In the genomic region with DNA sequence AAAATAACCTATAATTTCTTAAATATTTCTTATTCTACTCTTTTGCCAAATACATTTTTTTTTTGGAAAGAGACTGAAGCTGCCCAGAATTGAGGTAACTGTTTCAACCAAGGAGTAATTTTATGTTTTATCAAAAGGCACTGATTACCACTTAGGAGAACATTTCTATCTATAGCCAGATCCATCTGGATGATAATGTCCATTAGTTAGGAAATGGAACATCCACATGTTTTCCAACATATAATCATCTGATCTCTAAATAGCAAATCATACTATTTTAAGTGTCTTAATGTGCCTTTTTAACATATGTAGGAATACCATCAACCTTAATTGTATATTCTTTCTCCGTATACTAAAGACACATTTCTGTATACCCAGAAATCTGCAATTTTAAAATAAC, we compare ENCODE assay signal across 1 cellular context.
TF ChIP-seq lines count a peak whose summit lies in the region.

No MANE protein-coding gene starts in this region.

TF ChIP-seq in SK-N-SH, 30 proteins besides CTCF, POLR2A, EP300 and RAD21 (continued from another document):
- TF ChIP-seq, protein P1, sequence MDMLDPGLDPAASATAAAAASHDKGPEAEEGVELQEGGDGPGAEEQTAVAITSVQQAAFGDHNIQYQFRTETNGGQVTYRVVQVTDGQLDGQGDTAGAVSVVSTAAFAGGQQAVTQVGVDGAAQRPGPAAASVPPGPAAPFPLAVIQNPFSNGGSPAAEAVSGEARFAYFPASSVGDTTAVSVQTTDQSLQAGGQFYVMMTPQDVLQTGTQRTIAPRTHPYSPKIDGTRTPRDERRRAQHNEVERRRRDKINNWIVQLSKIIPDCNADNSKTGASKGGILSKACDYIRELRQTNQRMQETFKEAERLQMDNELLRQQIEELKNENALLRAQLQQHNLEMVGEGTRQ (IDR thresholded peaks at IDR 0.05; ENCODE audit: borderline replicate concordance, low read depth, low read length), result no peak
- TF ChIP-seq TAF1 (IDR thresholded peaks at IDR 0.05; ENCODE audit: borderline replicate concordance, low read depth, low read length) (no peak), RCOR1 (IDR thresholded peaks at IDR 0.05; ENCODE audit: low read length) (peak; percentile 99), FOXJ3 (CRISPR knock-in tag; IDR thresholded peaks at IDR 0.05) (peak; percentile 92), SIN3A (IDR thresholded peaks at IDR 0.05; ENCODE audit: borderline replicate concordance, low read depth, low read length) (no peak), GABPA (IDR thresholded peaks at IDR 0.05; ENCODE audit: low read depth) (no peak), FOSL2 (IDR thresholded peaks at IDR 0.05; ENCODE audit: borderline replicate concordance, low read depth) (no peak), JUND (IDR thresholded peaks at IDR 0.05) (no peak; the same call in 1 of the 2 replicates), FOXM1 (IDR thresholded peaks at IDR 0.05; ENCODE audit: low read depth) (no peak), NFIC (IDR thresholded peaks at IDR 0.05; ENCODE audit: borderline replicate concordance) (no peak)
- TF ChIP-seq, protein P2, sequence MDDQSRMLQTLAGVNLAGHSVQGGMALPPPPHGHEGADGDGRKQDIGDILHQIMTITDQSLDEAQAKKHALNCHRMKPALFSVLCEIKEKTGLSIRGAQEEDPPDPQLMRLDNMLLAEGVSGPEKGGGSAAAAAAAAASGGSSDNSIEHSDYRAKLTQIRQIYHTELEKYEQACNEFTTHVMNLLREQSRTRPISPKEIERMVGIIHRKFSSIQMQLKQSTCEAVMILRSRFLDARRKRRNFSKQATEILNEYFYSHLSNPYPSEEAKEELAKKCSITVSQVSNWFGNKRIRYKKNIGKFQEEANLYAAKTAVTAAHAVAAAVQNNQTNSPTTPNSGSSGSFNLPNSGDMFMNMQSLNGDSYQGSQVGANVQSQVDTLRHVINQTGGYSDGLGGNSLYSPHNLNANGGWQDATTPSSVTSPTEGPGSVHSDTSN (IDR thresholded peaks at IDR 0.05), result no peak
- TF ChIP-seq, protein P3, sequence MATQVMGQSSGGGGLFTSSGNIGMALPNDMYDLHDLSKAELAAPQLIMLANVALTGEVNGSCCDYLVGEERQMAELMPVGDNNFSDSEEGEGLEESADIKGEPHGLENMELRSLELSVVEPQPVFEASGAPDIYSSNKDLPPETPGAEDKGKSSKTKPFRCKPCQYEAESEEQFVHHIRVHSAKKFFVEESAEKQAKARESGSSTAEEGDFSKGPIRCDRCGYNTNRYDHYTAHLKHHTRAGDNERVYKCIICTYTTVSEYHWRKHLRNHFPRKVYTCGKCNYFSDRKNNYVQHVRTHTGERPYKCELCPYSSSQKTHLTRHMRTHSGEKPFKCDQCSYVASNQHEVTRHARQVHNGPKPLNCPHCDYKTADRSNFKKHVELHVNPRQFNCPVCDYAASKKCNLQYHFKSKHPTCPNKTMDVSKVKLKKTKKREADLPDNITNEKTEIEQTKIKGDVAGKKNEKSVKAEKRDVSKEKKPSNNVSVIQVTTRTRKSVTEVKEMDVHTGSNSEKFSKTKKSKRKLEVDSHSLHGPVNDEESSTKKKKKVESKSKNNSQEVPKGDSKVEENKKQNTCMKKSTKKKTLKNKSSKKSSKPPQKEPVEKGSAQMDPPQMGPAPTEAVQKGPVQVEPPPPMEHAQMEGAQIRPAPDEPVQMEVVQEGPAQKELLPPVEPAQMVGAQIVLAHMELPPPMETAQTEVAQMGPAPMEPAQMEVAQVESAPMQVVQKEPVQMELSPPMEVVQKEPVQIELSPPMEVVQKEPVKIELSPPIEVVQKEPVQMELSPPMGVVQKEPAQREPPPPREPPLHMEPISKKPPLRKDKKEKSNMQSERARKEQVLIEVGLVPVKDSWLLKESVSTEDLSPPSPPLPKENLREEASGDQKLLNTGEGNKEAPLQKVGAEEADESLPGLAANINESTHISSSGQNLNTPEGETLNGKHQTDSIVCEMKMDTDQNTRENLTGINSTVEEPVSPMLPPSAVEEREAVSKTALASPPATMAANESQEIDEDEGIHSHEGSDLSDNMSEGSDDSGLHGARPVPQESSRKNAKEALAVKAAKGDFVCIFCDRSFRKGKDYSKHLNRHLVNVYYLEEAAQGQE (IDR thresholded peaks at IDR 0.05; ENCODE audit: low read depth, low read length), result no peak
